ENCODE assay signal across 9 cellular contexts in genomic region chr4:143911528-143912407, GRCh38. TPM values are rescaled to one million over a fixed set of nuclear protein-coding genes. Genes with fewer than 3 reads are reported as not detected.
DNase-seq lines count a peak whose midpoint lies in the region; ATAC-seq and TF ChIP-seq lines count a peak whose summit lies in the region.
"Not testable (repeated sequence)": the region's sequence is repeated elsewhere in the genome, so short reads cannot be mapped to it uniquely, and the experiment has no call there.
"Had no signal": no experiment of that assay in that cellular context is flagged by ENCODE, and none has a peak within 500 bp of the region (broad histone marks: within the 10 kb centered on the region; RNA-seq: fewer than 3 reads in every experiment).

No MANE protein-coding gene starts in this region.

- ATAC-seq in GM19452 (IDR thresholded peaks at IDR 0.05; ENCODE audit: unreplicated experiment) (peak; percentile 65), HG03045 (IDR thresholded peaks at IDR 0.05; ENCODE audit: unreplicated experiment) (peak; percentile 70)
- peak; percentile 82 to 88 for ATAC-seq in natural killer cell treated with Interleukin-12 subunit alpha and Interleukin-12 subunit beta and Interleukin-15 and Interleukin-18, amount 100 ng/mL, for 72 hours
- peak; percentile 66 for ATAC-seq in stimulated activated effector memory CD8-positive, alpha-beta T cell treated with anti-CD3 and anti-CD28 coated beads, Interleukin-12 subunit alpha, Interleukin-12 subunit beta, amount 100 ng/mL, for 72 hours

- not testable (repeated sequence) for H3K36me3 Mint-ChIP-seq in activated naive CD8-positive, alpha-beta T cell; natural killer cell treated with Interleukin-12 subunit alpha and Interleukin-12 subunit beta and Interleukin-15 and Interleukin-18, amount 100 ng/mL, for 72 hours; stimulated activated effector memory CD8-positive, alpha-beta T cell treated with anti-CD3 and anti-CD28 coated beads, Interleukin-12 subunit alpha, Interleukin-12 subunit beta, amount 100 ng/mL, for 72 hours

- peak overlapping the region; percentile 92 for H3K27ac Mint-ChIP-seq in activated naive CD8-positive, alpha-beta T cell
- peak overlapping the region; percentile 61 to 77 for H3K27ac Mint-ChIP-seq in natural killer cell treated with Interleukin-12 subunit alpha and Interleukin-12 subunit beta and Interleukin-15 and Interleukin-18, amount 100 ng/mL, for 72 hours
- H3K27ac Mint-ChIP-seq in stimulated activated effector memory CD8-positive, alpha-beta T cell treated with anti-CD3 and anti-CD28 coated beads, Interleukin-12 subunit alpha, Interleukin-12 subunit beta, amount 100 ng/mL, for 72 hours: peak overlapping the region; percentile 37

- peaks cover 37% of the 10 kb centered on the region for H3K4me1 Mint-ChIP-seq in activated naive CD8-positive, alpha-beta T cell (ENCODE audit: low read depth)
- H3K4me1 Mint-ChIP-seq in natural killer cell treated with Interleukin-12 subunit alpha and Interleukin-12 subunit beta and Interleukin-15 and Interleukin-18, amount 100 ng/mL, for 72 hours (ENCODE audit: low read depth in 2 of 2): peaks cover 11 to 17% of the 10 kb centered on the region in 2 donors
- H3K4me1 Mint-ChIP-seq in stimulated activated effector memory CD8-positive, alpha-beta T cell treated with anti-CD3 and anti-CD28 coated beads, Interleukin-12 subunit alpha, Interleukin-12 subunit beta, amount 100 ng/mL, for 72 hours: not testable (repeated sequence)

- peak; percentile 1 for DNase-seq in Daoy (ENCODE audit: low read depth)
- DNase-seq in T-helper 9 cell: peak; percentile 0
- peak; percentile 7 for DNase-seq in fibroblast of villous mesenchyme (ENCODE audit: low read depth)
- DNase-seq in natural killer cell treated with Interleukin-12 subunit alpha and Interleukin-12 subunit beta and Interleukin-15 and Interleukin-18, amount 100 ng/mL, for 72 hours (ENCODE audit: low spot score): peak; percentile 76
- DNase-seq in stimulated activated effector memory CD8-positive, alpha-beta T cell treated with anti-CD3 and anti-CD28 coated beads, Interleukin-12 subunit alpha, Interleukin-12 subunit beta, amount 100 ng/mL, for 72 hours (ENCODE audit: low spot score in 2 of 2): peak; percentile 2 to 48

- not testable (repeated sequence) for H3K9me3 Mint-ChIP-seq in activated naive CD8-positive, alpha-beta T cell (ENCODE audit: low read depth); natural killer cell treated with Interleukin-12 subunit alpha and Interleukin-12 subunit beta and Interleukin-15 and Interleukin-18, amount 100 ng/mL, for 72 hours; stimulated activated effector memory CD8-positive, alpha-beta T cell treated with anti-CD3 and anti-CD28 coated beads, Interleukin-12 subunit alpha, Interleukin-12 subunit beta, amount 100 ng/mL, for 72 hours

- peak overlapping the region; percentile 86 for H3K4me3 Mint-ChIP-seq in activated naive CD8-positive, alpha-beta T cell
- peak overlapping the region; percentile 66 for H3K4me3 Mint-ChIP-seq in natural killer cell treated with Interleukin-12 subunit alpha and Interleukin-12 subunit beta and Interleukin-15 and Interleukin-18, amount 100 ng/mL, for 72 hours
- H3K4me3 Mint-ChIP-seq in stimulated activated effector memory CD8-positive, alpha-beta T cell treated with anti-CD3 and anti-CD28 coated beads, Interleukin-12 subunit alpha, Interleukin-12 subunit beta, amount 100 ng/mL, for 72 hours: peak overlapping the region; percentile 53

- H3K27me3 Mint-ChIP-seq in activated naive CD8-positive, alpha-beta T cell; natural killer cell treated with Interleukin-12 subunit alpha and Interleukin-12 subunit beta and Interleukin-15 and Interleukin-18, amount 100 ng/mL, for 72 hours: not testable (repeated sequence)

- peak overlapping the region; percentile 44 for H3K4me3 ChIP-seq in fibroblast of villous mesenchyme (ENCODE audit: low read depth, low read length)

- TF ChIP-seq CTCF in fibroblast of villous mesenchyme (IDR thresholded peaks at IDR 0.05; ENCODE audit: insufficient read depth, low read depth, low read length): not testable (repeated sequence)

RNA-seq across cellular contexts. Expression of gene GYPE, which starts 6.4 kb away (rescaled TPM):
- total RNA-seq in Daoy (2014; rRNA removed; shearing (Covaris generic)): not detected in 2 replicates
- 0.64 and 0.86 TPM in 2 replicates for total RNA-seq in fibroblast of villous mesenchyme
- total RNA-seq in natural killer cell treated with Interleukin-12 subunit alpha and Interleukin-12 subunit beta and Interleukin-15 and Interleukin-18, amount 100 ng/mL, for 72 hours: 1 to 10 TPM in 1 of 2 donors, under 1 TPM in 1; 0.50 to 2.9 TPM
- total RNA-seq: HT-29 had no signal

Comparison
In these comparisons a context has a peak if more than half of its experiments do, and no peak if none do; other contexts are left out.
1. Peak in every context shown above with its lines: DNase-seq, ATAC-seq and H3K4me3 ChIP-seq.
2. DNase-seq: peak in every context shown above with its lines; median percentile 76 in natural killer cell treated with Interleukin-12 subunit alpha and Interleukin-12 subunit beta and Interleukin-15 and Interleukin-18, amount 100 ng/mL, for 72 hours; 25 in stimulated activated effector memory CD8-positive, alpha-beta T cell treated with anti-CD3 and anti-CD28 coated beads, Interleukin-12 subunit alpha, Interleukin-12 subunit beta, amount 100 ng/mL, for 72 hours; 7 in fibroblast of villous mesenchyme; 1 in Daoy; 0 in T-helper 9 cell.
3. H3K27ac Mint-ChIP-seq: peak in every context shown above with its lines; median percentile 92 in activated naive CD8-positive, alpha-beta T cell; 69 in natural killer cell treated with Interleukin-12 subunit alpha and Interleukin-12 subunit beta and Interleukin-15 and Interleukin-18, amount 100 ng/mL, for 72 hours; 37 in stimulated activated effector memory CD8-positive, alpha-beta T cell treated with anti-CD3 and anti-CD28 coated beads, Interleukin-12 subunit alpha, Interleukin-12 subunit beta, amount 100 ng/mL, for 72 hours.